9 cellular contexts compared by ENCODE assay signal in genomic region chr14:70707138-70708038, GRCh38.
A peak's percentile ranks its signal among the peaks of the same experiment; 100 is the strongest.
DNase-seq lines count a peak whose midpoint lies in the region; ATAC-seq and TF ChIP-seq lines count a peak whose summit lies in the region.
"Had no signal": no experiment of that assay in that cellular context is flagged by ENCODE, and none has a peak within 500 bp of the region (broad histone marks: within the 10 kb centered on the region; RNA-seq: fewer than 3 reads in every experiment).

No MANE protein-coding gene starts in this region.

- H2AFZ ChIP-seq in PC-9 = no peak overlapping the region

- intact Hi-C loops in PC-9 (cut with micrococcal nuclease; ENCODE audit: unreplicated experiment) = loop anchor here (1.0 to 2.0 kb wide), 2 partner anchors 42 to 67 kb away; partner anchors contain the start of gene TTC9

- no peak for TF ChIP-seq CTCF in PC-9 (conservative IDR thresholded peaks at IDR 0.05)
- TF ChIP-seq CTCF in nephron progenitor cell (IDR thresholded peaks at IDR 0.05) = no peak

- peaks cover 25% of the 10 kb centered on the region for H3K27me3 Mint-ChIP-seq in nephron progenitor cell (ENCODE audit: low read depth, poor library complexity)

- no peaks in the 10 kb centered on the region for H3K27me3 ChIP-seq in PC-9 (ENCODE audit: insufficient read depth, low read depth)
- no peaks in the 10 kb centered on the region for H3K27me3 ChIP-seq in effector memory CD4-positive, alpha-beta T cell (replicated peaks; ENCODE audit: control insufficient read depth, insufficient read depth, low read length, poor library complexity, severe bottlenecking)

- no peaks in the 10 kb centered on the region for H3K79me2 ChIP-seq in PC-9 (ENCODE audit: low read depth)

- no TSS peak for BruUV-seq in PC-9 (replicated peaks; lab: Mats Ljungman, UMichigan)

- H3F3A ChIP-seq in PC-9 (ENCODE audit: insufficient read depth, low read depth) = peaks cover 10% of the 10 kb centered on the region; the same call in 1 of the 2 replicates

- no peak overlapping the region for H3K27ac Mint-ChIP-seq in nephron progenitor cell

- DNase-seq in stimulated activated CD4-positive, alpha-beta T cell treated with anti-CD3 and anti-CD28 coated beads, Interleukin-15, amount 100 ng/mL, for 24 hours = peak; percentile 17
- DNase-seq in stimulated activated CD4-positive, alpha-beta T cell treated with anti-CD3 and anti-CD28 coated beads, Interleukin-12 subunit alpha, Interleukin-12 subunit beta, amount 100 ng/mL, for 4 hours = no peak
- DNase-seq in PC-9 (peak; percentile 81 to 92), kidney tubule cell (ENCODE audit: low spot score) (peak; percentile 95), nephron progenitor cell (no peak), NCI-H2227 (lab: John Stamatoyannopoulos, UW; ENCODE audit: unreplicated experiment) (no peak)
- no peak for DNase-seq in effector memory CD4-positive, alpha-beta T cell

- CTCF ChIA-PET in PC-9 (lab: Charles Lee) = interaction anchor here (1.4 kb wide), 1 partner anchor 111 kb away, joined by 3 read pairs; no protein-coding TSS in a partner anchor

- H3K9me3 ChIP-seq in PC-9 (ENCODE audit: insufficient read depth, low read depth) = no peaks in the 10 kb centered on the region
- H3K9me3 ChIP-seq in effector memory CD4-positive, alpha-beta T cell (ENCODE audit: control insufficient read depth, low read length) = no peaks in the 10 kb centered on the region
- H3K9me3 ChIP-seq: neutrophil had no signal

- H3K4me1 ChIP-seq in PC-9 (replicated peaks; ENCODE audit: insufficient read depth) = peaks cover 22% of the 10 kb centered on the region
- H3K4me1 ChIP-seq in effector memory CD4-positive, alpha-beta T cell (ENCODE audit: control insufficient read depth, insufficient read depth, low read length, poor library complexity, severe bottlenecking) = no peaks in the 10 kb centered on the region

- H3K4me3 Mint-ChIP-seq in nephron progenitor cell = no peak overlapping the region

- H3K27ac ChIP-seq in PC-9 = peak overlapping the region; percentile 67
- no peak overlapping the region for H3K27ac ChIP-seq in effector memory CD4-positive, alpha-beta T cell (ENCODE audit: insufficient read depth, low read length, poor library complexity, severe bottlenecking)
- H3K27ac ChIP-seq: neutrophil had no signal

- H3K4me2 ChIP-seq in PC-9 = peak overlapping the region; percentile 46

- H3K4me1 Mint-ChIP-seq in nephron progenitor cell = peaks cover 5% of the 10 kb centered on the region

- no peaks in the 10 kb centered on the region for H3K9me3 Mint-ChIP-seq in nephron progenitor cell

- POLR2A ChIA-PET in PC-9 (lab: Charles Lee; ENCODE audit: unreplicated experiment) = interaction anchor here (0.5 to 1.1 kb wide), 4 partner anchors 20 to 187 kb away, joined by 3 to 14 read pairs (median 8); no protein-coding TSS in a partner anchor

- no peaks in the 10 kb centered on the region for H3K36me3 ChIP-seq in PC-9 (ENCODE audit: low read depth)
- H3K36me3 ChIP-seq in effector memory CD4-positive, alpha-beta T cell (ENCODE audit: control insufficient read depth, insufficient read depth, low read length) = no peaks in the 10 kb centered on the region
- H3K36me3 ChIP-seq: neutrophil had no signal

- ATAC-seq in HG02938 (IDR thresholded peaks at IDR 0.05; ENCODE audit: unreplicated experiment) = peak; percentile 67

- H3K4me3 ChIP-seq in PC-9 = no peak overlapping the region
- H3K4me3 ChIP-seq in effector memory CD4-positive, alpha-beta T cell (ENCODE audit: insufficient read depth, low read depth, low read length, poor library complexity, severe bottlenecking) = no peak overlapping the region

- H3K36me3 Mint-ChIP-seq in nephron progenitor cell (ENCODE audit: low read depth) = no peaks in the 10 kb centered on the region

- no peaks in the 10 kb centered on the region for H4K20me1 ChIP-seq in PC-9 (ENCODE audit: insufficient read depth)

- H3K9me2 ChIP-seq in PC-9 (ENCODE audit: insufficient read depth) = no peaks in the 10 kb centered on the region

Comparison
In these comparisons a context has a peak if more than half of its experiments do, and no peak if none do; other contexts are left out.
1. DNase-seq: peak in stimulated activated CD4-positive, alpha-beta T cell treated with anti-CD3 and anti-CD28 coated beads, Interleukin-15, amount 100 ng/mL, for 24 hours (single experiment), PC-9 (2 of 2) and kidney tubule cell (single experiment); none in stimulated activated CD4-positive, alpha-beta T cell treated with anti-CD3 and anti-CD28 coated beads, Interleukin-12 subunit alpha, Interleukin-12 subunit beta, amount 100 ng/mL, for 4 hours (single experiment), nephron progenitor cell (single experiment), effector memory CD4-positive, alpha-beta T cell (0 of 3) and NCI-H2227 (single experiment).